Comparison of ENCODE assay signal across 18 cellular contexts in the genomic region with DNA sequence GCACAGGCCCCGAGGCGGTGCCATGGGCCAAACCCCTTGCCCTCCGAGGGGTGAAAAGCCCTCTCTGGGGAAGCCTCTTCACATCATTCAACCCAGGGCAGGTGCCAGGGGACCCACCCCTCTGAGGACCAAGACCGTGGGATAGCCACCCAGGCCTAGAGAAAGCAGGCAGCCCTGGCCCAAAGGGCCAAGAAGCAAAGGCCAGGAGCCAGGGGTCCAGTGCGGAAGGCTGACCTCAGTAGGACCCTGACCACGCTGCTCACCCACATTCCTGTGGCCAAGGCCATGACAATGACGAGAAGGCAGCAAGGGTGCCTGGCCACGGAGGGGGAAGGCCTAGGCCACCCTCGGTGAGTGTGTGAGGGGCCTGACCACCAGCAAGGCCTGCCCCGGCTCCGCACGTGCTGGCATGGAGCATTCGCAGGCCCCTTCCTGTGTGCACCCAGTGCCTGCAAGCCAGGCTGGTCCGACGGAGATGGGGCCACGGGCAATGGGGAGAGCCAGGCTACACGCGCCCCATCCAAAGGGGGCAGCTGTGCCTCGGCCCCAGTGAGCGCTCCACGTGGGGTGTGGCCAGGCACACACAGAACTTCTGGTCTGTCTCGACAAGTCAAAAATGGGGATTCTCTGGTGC. TPM values are rescaled to one million over a fixed set of nuclear protein-coding genes. Genes with fewer than 3 reads are reported as not detected.
DNase-seq lines count a peak whose midpoint lies in the region; ATAC-seq, FAIRE-seq and TF ChIP-seq lines count a peak whose summit lies in the region.
"Had no signal": no experiment of that assay in that cellular context is flagged by ENCODE, and none has a peak within 500 bp of the region (broad histone marks: within the 10 kb centered on the region; RNA-seq: fewer than 3 reads in every experiment).

No MANE protein-coding gene starts in this region.

- H3K36me3 ChIP-seq in right atrium auricular region (no peaks in the 10 kb centered on the region), kidney (ENCODE audit: control insufficient read depth in 1 of 2, insufficient read depth in 2 of 2, low read length in 2 of 2) (no peaks in the 10 kb centered on the region)
- H3K36me3 ChIP-seq in BLaER1 treated with 17β-estradiol and CSF1 and Interleukin-3, amounts not matched to agents 10 nM and 100 nM: peaks cover 0 to 7% (median 0%) of the 10 kb centered on the region in 11 experiments; a peak in 2 of 22 replicates
- H3K36me3 ChIP-seq: HAP-1 had no signal

- intact Hi-C loops in Right ventricle myocardium superior (cut with DNase I) (no loop called here), kidney (cut with DNase I) (no loop called here), posterior cingulate gyrus (cut with DNase I) (no loop called here)

- H3K27ac ChIP-seq in right atrium auricular region (no peak overlapping the region), kidney (ENCODE audit: low read depth in 2 of 2, low read length in 2 of 2) (no peak overlapping the region)
- H3K27ac ChIP-seq in BLaER1 treated with 17β-estradiol and CSF1 and Interleukin-3, amounts not matched to agents 10 nM and 100 nM: peak overlapping the region in 1 of 11 experiments; percentile 30; a peak in 1 of 22 replicates

- peaks cover 0 to 83% (median 28%) of the 10 kb centered on the region in 11 experiments; a peak in 14 of 22 replicates for H4K20me1 ChIP-seq in BLaER1 treated with 17β-estradiol and CSF1 and Interleukin-3, amounts not matched to agents 10 nM and 100 nM

- peak overlapping the region in 2 of 11 experiments; percentile 52 to 60; a peak in 2 of 22 replicates for H3K9ac ChIP-seq in BLaER1 treated with 17β-estradiol and CSF1 and Interleukin-3, amounts not matched to agents 10 nM and 100 nM
- no peak overlapping the region for H3K9ac ChIP-seq in kidney (ENCODE audit: low read length in 2 of 2)

- H3K27me3 ChIP-seq in right atrium auricular region: no peaks in the 10 kb centered on the region
- no peaks in the 10 kb centered on the region for H3K27me3 ChIP-seq in BLaER1 treated with 17β-estradiol and CSF1 and Interleukin-3, amounts not matched to agents 10 nM and 100 nM

- H3K4me1 ChIP-seq in right atrium auricular region (peaks cover 0 to 1% of the 10 kb centered on the region in 2 donors), kidney (ENCODE audit: control insufficient read depth in 1 of 2, insufficient read depth in 1 of 2, low read depth in 1 of 2, low read length in 2 of 2) (no peaks in the 10 kb centered on the region)
- peaks cover 32 to 97% (median 84%) of the 10 kb centered on the region in 10 experiments for H3K4me1 ChIP-seq in BLaER1 treated with 17β-estradiol and CSF1 and Interleukin-3, amounts not matched to agents 10 nM and 100 nM
- H3K4me1 ChIP-seq: HAP-1 had no signal

- no peak for ATAC-seq in Right ventricle myocardium superior (ENCODE audit: poor library complexity)

- peak overlapping the region in 9 of 11 experiments; percentile 80 to 98 (median 93); a peak in 17 of 22 replicates for H3K4me2 ChIP-seq in BLaER1 treated with 17β-estradiol and CSF1 and Interleukin-3, amounts not matched to agents 10 nM and 100 nM

- no peak for FAIRE-seq in kidney (lab: Jason Lieb, UNC)
- FAIRE-seq: G401.6, GM12891, GM19239 had no signal

- TF ChIP-seq CTCF in right atrium auricular region (IDR thresholded peaks at IDR 0.05) (no peak), kidney (IDR thresholded peaks at IDR 0.05; ENCODE audit: borderline replicate concordance, extremely low read depth, insufficient read depth) (no peak)

- no peak overlapping the region for H3K4me3 ChIP-seq in right atrium auricular region
- H3K4me3 ChIP-seq in BLaER1 treated with 17β-estradiol and CSF1 and Interleukin-3, amounts not matched to agents 10 nM and 100 nM: no peak overlapping the region
- H3K4me3 ChIP-seq in kidney (ENCODE audit: low read length in 2 of 2): no peak overlapping the region
- H3K4me3 ChIP-seq: HAP-1 had no signal

- H3K9me3 ChIP-seq in right atrium auricular region: no peaks in the 10 kb centered on the region
- no peaks in the 10 kb centered on the region for H3K9me3 ChIP-seq in BLaER1 treated with 17β-estradiol and CSF1 and Interleukin-3, amounts not matched to agents 10 nM and 100 nM (replicated peaks in 1 of 11)
- H3K9me3 ChIP-seq in kidney (ENCODE audit: control insufficient read depth in 1 of 2, low read length in 2 of 2): no peaks in the 10 kb centered on the region
- H3K9me3 ChIP-seq: HAP-1 had no signal

- DNase-seq in Right ventricle myocardium superior (peak; percentile 22), right atrium auricular region (ENCODE audit: low spot score) (no peak), kidney (peak; percentile 68), DMS153 (lab: John Stamatoyannopoulos, UW) (no peak), posterior cingulate gyrus (no peak)
- no peak for DNase-seq in activated CD8-positive, alpha-beta memory T cell treated with anti-CD3 and anti-CD28 coated beads, Interleukin-2, amount 50 U/mL, for 48 hours
- DNase-seq: 8988T; C1 segment of cervical spinal cord; CD4-positive, CD25-positive, alpha-beta regulatory T cell; CD8-positive, alpha-beta memory T cell; COR-L47; DMS 273 treated with DMSO at 0.1 percent for 48 hours had no signal

RNA-seq across cellular contexts. Expression of a gene that starts 24.5 kb away (rescaled TPM):
- total RNA-seq in Right ventricle myocardium superior: 39.8 TPM
- total RNA-seq in right atrium auricular region: 100 to 1,000 TPM in 1 of 2 donors, 10 to 100 TPM in 1; 37.9 to 131 TPM
- 147 TPM for total RNA-seq in kidney
- polyA plus RNA-seq in kidney (ENCODE audit: insufficient read depth, low read depth, low replicate concordance): 103 TPM
- total RNA-seq: H4 had no signal

RNA-seq across cellular contexts. Expression of a gene that starts 43.9 kb away (rescaled TPM):
- total RNA-seq in Right ventricle myocardium superior: 37.5 TPM
- total RNA-seq in right atrium auricular region: 10 to 100 TPM; 36.7 to 41.0 TPM
- 20.8 TPM for total RNA-seq in kidney
- polyA plus RNA-seq in kidney (ENCODE audit: insufficient read depth, low read depth, low replicate concordance): 24.5 TPM

Comparison
In these comparisons a context has a peak if more than half of its experiments do, and no peak if none do; other contexts are left out.
1. DNase-seq: peak in Right ventricle myocardium superior (single experiment) and kidney (single experiment); none in right atrium auricular region (single experiment), activated CD8-positive, alpha-beta memory T cell treated with anti-CD3 and anti-CD28 coated beads, Interleukin-2, amount 50 U/mL, for 48 hours (single experiment), DMS153 (single experiment) and posterior cingulate gyrus (0 of 10).